In genomic region chr2:105781274-105781673, GRCh38 we compare ENCODE assay signal across 1 cellular context.
TF ChIP-seq lines count a peak whose summit lies in the region.

No MANE protein-coding gene starts in this region.

TF ChIP-seq in HepG2, 621 proteins besides CTCF, POLR2A, EP300 and RAD21 (continued from another document):
- TF ChIP-seq CEBPB (IDR thresholded peaks at IDR 0.05; ENCODE audit: borderline replicate concordance, low read depth, low read length), result peak; percentile 44; the same call in 1 of the 2 replicates
- TF ChIP-seq ZNF597 (CRISPR knock-in tag; IDR thresholded peaks at IDR 0.05), result no peak
- TF ChIP-seq ZMYM3 (CRISPR knock-in tag; IDR thresholded peaks at IDR 0.05), result no peak
- no peak for TF ChIP-seq ZNF720 (CRISPR knock-in tag; IDR thresholded peaks at IDR 0.05)
- no peak for TF ChIP-seq ZNF24 (IDR thresholded peaks at IDR 0.05)
